10 cellular contexts compared by ENCODE assay signal in the genomic region with DNA sequence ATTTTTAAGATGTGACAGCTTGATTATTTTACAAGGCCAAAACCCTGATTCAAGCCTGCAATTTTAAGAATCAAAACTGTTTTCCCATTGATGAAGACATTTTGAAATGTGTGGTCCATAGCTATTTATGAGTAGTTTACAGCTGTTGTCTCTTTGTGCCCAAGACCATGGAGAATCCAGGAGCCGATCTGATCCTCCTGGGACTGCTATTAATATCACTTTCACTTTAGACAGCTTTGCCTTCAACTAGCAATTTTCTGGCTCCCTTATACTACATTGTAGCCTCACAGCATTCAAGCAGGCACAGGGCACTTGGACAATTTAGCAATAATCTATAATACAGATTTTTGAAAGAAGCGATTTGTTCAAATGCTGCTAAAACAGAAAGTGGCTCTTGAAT.
DNase-seq lines count a peak whose midpoint lies in the region; ATAC-seq, FAIRE-seq and TF ChIP-seq lines count a peak whose summit lies in the region.
"Had no signal": no experiment of that assay in that cellular context is flagged by ENCODE, and none has a peak within 500 bp of the region (broad histone marks: within the 10 kb centered on the region; RNA-seq: fewer than 3 reads in every experiment).

No MANE protein-coding gene starts in this region.

- no TSS peak for BruUV-seq in IMR-90 (replicated peaks; lab: Mats Ljungman, UMichigan)

- no peak for TF ChIP-seq RAD21 in IMR-90 (IDR thresholded peaks at IDR 0.05; ENCODE audit: low read length)

- H3K79me2 ChIP-seq in astrocyte (ENCODE audit: insufficient read depth, low read length) = no peaks in the 10 kb centered on the region

- dilution Hi-C loops in IMR-90 (cut with HindIII; ENCODE audit: low sequenced_read_pairs, unreplicated experiment) = no loop called here

- H3K4me3 ChIP-seq in IMR-90 (ENCODE audit: insufficient read depth, low read depth, low read length) = peak overlapping the region; percentile 45; the same call in 1 of the 2 replicates
- H3K4me3 ChIP-seq in astrocyte (ENCODE audit: insufficient read depth, low read depth, low read length) = no peak overlapping the region
- H3K4me3 ChIP-seq in stomach smooth muscle (ENCODE audit: low read length in 2 of 2) = peak overlapping the region; percentile 38 to 56

- H3K9ac ChIP-seq in IMR-90 (ENCODE audit: low read depth, low read length) (peak overlapping the region; percentile 84), astrocyte (ENCODE audit: low read length) (peak overlapping the region; percentile 21), stomach smooth muscle (ENCODE audit: low read length in 2 of 2) (peak overlapping the region; percentile 37 to 39)

- peak overlapping the region; percentile 98 for H3K4me2 ChIP-seq in IMR-90 (ENCODE audit: low read depth, low read length)
- peak overlapping the region; percentile 58 for H3K4me2 ChIP-seq in astrocyte (ENCODE audit: low read length)

- no peaks in the 10 kb centered on the region for H3K9me3 Mint-ChIP-seq in astrocyte (ENCODE audit: unreplicated experiment)

- H3K4me1 ChIP-seq in IMR-90 (ENCODE audit: control insufficient read depth, insufficient read depth, low read length) (peaks cover 21% of the 10 kb centered on the region), astrocyte (ENCODE audit: insufficient read depth, low read length) (peaks cover 17% of the 10 kb centered on the region), stomach smooth muscle (ENCODE audit: control insufficient read depth, insufficient read depth, low read length) (peaks cover 21% of the 10 kb centered on the region)

- peak overlapping the region; percentile 76; the same call in 1 of the 2 replicates for H3K18ac ChIP-seq in IMR-90 (ENCODE audit: low read depth, low read length)

- H2AK9ac ChIP-seq in IMR-90 (replicated peaks; ENCODE audit: low read depth, low read length, poor library complexity) = no peak overlapping the region

- ATAC-seq in IMR-90 (ENCODE audit: low read depth) = peak; percentile 25; the same call in 1 of the 2 replicates

- intact Hi-C loops in IMR-90 (cut with micrococcal nuclease) = no loop called here

- peak overlapping the region; percentile 46; the same call in 1 of the 2 replicates for H3K4ac ChIP-seq in IMR-90 (ENCODE audit: low read depth, low read length)

- H2BK120ac ChIP-seq in IMR-90 (ENCODE audit: low read depth, low read length) = peak overlapping the region; percentile 48

- H3K23ac ChIP-seq in IMR-90 (ENCODE audit: low read depth, low read length) = no peak overlapping the region; the same call in 1 of the 2 replicates

- no peaks in the 10 kb centered on the region for H3K36me3 Mint-ChIP-seq in astrocyte (ENCODE audit: low read depth, unreplicated experiment)

- H3K9me3 ChIP-seq in IMR-90 (ENCODE audit: control insufficient read depth, insufficient read depth, low read length) = no peaks in the 10 kb centered on the region
- H3K9me3 ChIP-seq in astrocyte (ENCODE audit: insufficient read depth, low read depth, low read length) = no peaks in the 10 kb centered on the region
- H3K9me3 ChIP-seq in stomach smooth muscle (ENCODE audit: control insufficient read depth in 2 of 2, low read length in 2 of 2) = no peaks in the 10 kb centered on the region

- H3K79me1 ChIP-seq in IMR-90 (ENCODE audit: low read depth in 1 of 2, low read length in 2 of 2) = peaks cover 10 to 16% of the 10 kb centered on the region in 2 experiments

- in situ Hi-C loops in IMR-90 (cut with MboI; ENCODE audit: low sequenced_read_pairs) = no loop called here

- H3K27ac ChIP-seq in IMR-90 (ENCODE audit: insufficient read depth, low read length) (peak overlapping the region; percentile 23; the same call in 1 of the 2 replicates), astrocyte (ENCODE audit: low read depth, low read length) (no peak overlapping the region), stomach smooth muscle (ENCODE audit: low read length) (no peak overlapping the region)

- H3K14ac ChIP-seq in IMR-90 (replicated peaks; ENCODE audit: low read depth, low read length) = peak overlapping the region; percentile 10; the same call in 1 of the 2 replicates

- POLR2A ChIA-PET in IMR-90 (lab: Charles Lee; ENCODE audit: unreplicated experiment) = interaction anchor here (0.5 kb wide), 1 partner anchor 1535 kb away, joined by 3 read pairs; no protein-coding TSS in a partner anchor

- H3K36me3 ChIP-seq in IMR-90 (ENCODE audit: control insufficient read depth, insufficient read depth, low read length) (no peaks in the 10 kb centered on the region), astrocyte (ENCODE audit: insufficient read depth, low read length) (no peaks in the 10 kb centered on the region), stomach smooth muscle (ENCODE audit: control insufficient read depth in 2 of 2, insufficient read depth in 2 of 2, low read length in 2 of 2) (no peaks in the 10 kb centered on the region)

- CTCF ChIA-PET in IMR-90 (lab: Yijun Ruan, JAX) = no interaction called here

- no peak overlapping the region for H3K27ac Mint-ChIP-seq in astrocyte (ENCODE audit: unreplicated experiment)

- no peak overlapping the region for H2AK5ac ChIP-seq in IMR-90 (ENCODE audit: low read depth, low read length)

- peak overlapping the region in 1 of 2 experiments; percentile 66; a peak in 3 of 4 replicates for H4K8ac ChIP-seq in IMR-90 (ENCODE audit: low read depth in 2 of 2, low read length in 2 of 2)

- H3K9me1 ChIP-seq in IMR-90 (ENCODE audit: insufficient read depth, low read length) = no peaks in the 10 kb centered on the region; the same call in 1 of the 2 replicates

- 0 out of 2 replicates have a peak overlapping the region, but pooled peaks have one; percentile 0 for H4K91ac ChIP-seq in IMR-90 (ENCODE audit: insufficient read depth, low read depth, low read length)

- H4K20me1 ChIP-seq in IMR-90 (ENCODE audit: insufficient read depth, low read length) (no peaks in the 10 kb centered on the region), astrocyte (ENCODE audit: insufficient read depth, low read length) (no peaks in the 10 kb centered on the region)

- no peak overlapping the region for H2AFZ ChIP-seq in IMR-90 (replicated peaks; ENCODE audit: low read length, poor library complexity)
- no peak overlapping the region for H2AFZ ChIP-seq in astrocyte (ENCODE audit: low read depth, low read length)

- FAIRE-seq in astrocyte (lab: Jason Lieb, UNC) (no peak), frontal cortex (lab: Jason Lieb, UNC) (no peak)
- FAIRE-seq: bronchial epithelial cell had no signal

- H3K27me3 ChIP-seq in IMR-90 (ENCODE audit: control insufficient read depth, insufficient read depth, low read length) (no peaks in the 10 kb centered on the region), astrocyte (ENCODE audit: insufficient read depth, low read length) (no peaks in the 10 kb centered on the region), stomach smooth muscle (ENCODE audit: control insufficient read depth in 1 of 2, insufficient read depth in 2 of 2, low read length in 2 of 2) (no peaks in the 10 kb centered on the region)

- H2BK15ac ChIP-seq in IMR-90 (ENCODE audit: low read depth, low read length) = no peak overlapping the region; the same call in 2 of the 3 replicates

- no peak overlapping the region for H3K4me3 Mint-ChIP-seq in astrocyte (ENCODE audit: unreplicated experiment)

- H3K27me3 Mint-ChIP-seq in astrocyte (ENCODE audit: low read depth, unreplicated experiment) = no peaks in the 10 kb centered on the region

- TF ChIP-seq CTCF in IMR-90 (conservative IDR thresholded peaks at IDR 0.05; ENCODE audit: low read depth, low read length) (no peak), astrocyte (IDR thresholded peaks at IDR 0.05; ENCODE audit: insufficient read depth, low read depth, low read length) (no peak)

- H2BK20ac ChIP-seq in IMR-90 (ENCODE audit: low read depth, low read length) = 0 out of 2 replicates have a peak overlapping the region, but pooled peaks have one; percentile 43

- peaks cover 50% of the 10 kb centered on the region for H3K4me1 Mint-ChIP-seq in astrocyte (ENCODE audit: low read depth, unreplicated experiment)

- H4K5ac ChIP-seq in IMR-90 (ENCODE audit: low read depth, low read length) = peak overlapping the region; percentile 80; the same call in 1 of the 2 replicates

- peak; percentile 24 for DNase-seq in IMR-90
- no peak for DNase-seq in astrocyte (ENCODE audit: low read depth)
- peak; percentile 24 for DNase-seq in kidney glomerular epithelial cell (lab: John Stamatoyannopoulos, UW)
- DNase-seq in CD1c-positive myeloid dendritic cell (ENCODE audit: extremely low spot score) = no peak
- no peak for DNase-seq in KG1 (lab: John Stamatoyannopoulos, UW)
- DNase-seq in frontal cortex (ENCODE audit: low spot score in 2 of 2) = no peak
- DNase-seq: DMS153; stimulated activated CD4-positive, alpha-beta T cell treated with anti-CD3 and anti-CD28 coated beads, Interleukin-4, amount 100 ng/mL, for 1 hour had no signal

- peak overlapping the region; percentile 6 for H2BK5ac ChIP-seq in IMR-90 (ENCODE audit: low read depth, low read length, poor library complexity, severe bottlenecking)

- no peak for TF ChIP-seq POLR2A in IMR-90 (IDR thresholded peaks at IDR 0.05; ENCODE audit: low read depth, low read length)

- no CpG with 5 or more reads among the region's 2 CpGs for WGBS in IMR-90 (ENCODE audit: extremely low coverage in 2 of 2, insufficient read length in 1 of 2), 2 experiments

- no peak overlapping the region for H3K56ac ChIP-seq in IMR-90 (ENCODE audit: extremely low read depth, insufficient read depth, low read length)

TF ChIP-seq in IMR-90, 13 proteins besides CTCF, POLR2A, EP300 and RAD21 (continues in another document):
- TF ChIP-seq NFE2L2 (IDR thresholded peaks at IDR 0.05; ENCODE audit: low read depth, low read length) (no peak), SMC3 (IDR thresholded peaks at IDR 0.05; ENCODE audit: low read depth, low read length) (no peak), MXI1 (IDR thresholded peaks at IDR 0.05; ENCODE audit: borderline replicate concordance, low read depth, low read length) (no peak), MAZ (IDR thresholded peaks at IDR 0.05; ENCODE audit: borderline replicate concordance, low read depth, low read length) (no peak), BHLHE40 (IDR thresholded peaks at IDR 0.05; ENCODE audit: low read depth, low read length) (no peak), MAFK (IDR thresholded peaks at IDR 0.05; ENCODE audit: low read depth, low read length) (no peak), CEBPB (IDR thresholded peaks at IDR 0.05; ENCODE audit: low read depth, low read length) (no peak), RCOR1 (IDR thresholded peaks at IDR 0.05; ENCODE audit: insufficient replicate concordance, low read length) (no peak)
- TF ChIP-seq, protein P1, sequence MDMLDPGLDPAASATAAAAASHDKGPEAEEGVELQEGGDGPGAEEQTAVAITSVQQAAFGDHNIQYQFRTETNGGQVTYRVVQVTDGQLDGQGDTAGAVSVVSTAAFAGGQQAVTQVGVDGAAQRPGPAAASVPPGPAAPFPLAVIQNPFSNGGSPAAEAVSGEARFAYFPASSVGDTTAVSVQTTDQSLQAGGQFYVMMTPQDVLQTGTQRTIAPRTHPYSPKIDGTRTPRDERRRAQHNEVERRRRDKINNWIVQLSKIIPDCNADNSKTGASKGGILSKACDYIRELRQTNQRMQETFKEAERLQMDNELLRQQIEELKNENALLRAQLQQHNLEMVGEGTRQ (IDR thresholded peaks at IDR 0.05; ENCODE audit: low read depth, low read length) = no peak

Comparison
In these comparisons a context has a peak if more than half of its experiments do, and no peak if none do; other contexts are left out.
1. DNase-seq: peak in IMR-90 (single experiment) and kidney glomerular epithelial cell (single experiment); none in astrocyte (single experiment), CD1c-positive myeloid dendritic cell (single experiment), KG1 (single experiment) and frontal cortex (0 of 2).
2. H3K9ac ChIP-seq: peak in every context shown above with its lines; median percentile 84 in IMR-90; 38 in stomach smooth muscle; 21 in astrocyte.